ENCODE assay signal across 35 cellular contexts in genomic region chr19:46550684-46551083, GRCh38. TPM values are rescaled to one million over a fixed set of nuclear protein-coding genes. Genes with fewer than 3 reads are reported as not detected.
"Had no signal": no experiment of that assay in that cellular context is flagged by ENCODE, and none has a peak within 500 bp of the region (broad histone marks: within the 10 kb centered on the region; RNA-seq: fewer than 3 reads in every experiment).

No MANE protein-coding gene starts in this region.

- DNase-seq: Karpas-422, MG63, MM.1S, NCI-H1048, NCI-H1092, NCI-H1092 treated with DMSO at 0.1 percent for 48 hours, NCI-H1105, NCI-H1105 treated with DMSO at 0.1 percent for 48 hours, NCI-H1417, NCI-H1417 treated with DMSO at 0.1 percent for 48 hours, NCI-H1436, NCI-H1436 treated with DMSO at 0.1 percent for 48 hours, NCI-H146, NCI-H1694, NCI-H1694 treated with DMSO at 0.1 percent for 48 hours, NCI-H187, NCI-H187 treated with DMSO at 0.1 percent for 48 hours, NCI-H1930, NCI-H2029, NCI-H2029 treated with DMSO at 0.1 percent for 48 hours, NCI-H2081, NCI-H2081 treated with DMSO at 0.1 percent for 48 hours, NCI-H2107, NCI-H2171, NCI-H2171 treated with DMSO at 0.1 percent for 48 hours, NCI-H2227 treated with DMSO at 0.1 percent for 48 hours, NCI-H226, NCI-H345, NCI-H446, NCI-H446 treated with DMSO at 0.1 percent for 48 hours, NCI-H510A had no signal

- H3K4me3 ChIP-seq: MG63 had no signal

- H3K36me3 ChIP-seq: MG63 had no signal

- H3K27ac ChIP-seq: KMS-11 had no signal

- H3K27me3 ChIP-seq: MG63 had no signal

- H3K4me2 ChIP-seq: KMS-11 had no signal

RNA-seq across cellular contexts. Expression of gene PNMA8B, which starts 55.0 kb away (rescaled TPM):
- total RNA-seq: LHCN-M2, MCF 10A, NCI-H460 had no signal
